ENCODE assay signal across 2 cellular contexts in the genomic region with DNA sequence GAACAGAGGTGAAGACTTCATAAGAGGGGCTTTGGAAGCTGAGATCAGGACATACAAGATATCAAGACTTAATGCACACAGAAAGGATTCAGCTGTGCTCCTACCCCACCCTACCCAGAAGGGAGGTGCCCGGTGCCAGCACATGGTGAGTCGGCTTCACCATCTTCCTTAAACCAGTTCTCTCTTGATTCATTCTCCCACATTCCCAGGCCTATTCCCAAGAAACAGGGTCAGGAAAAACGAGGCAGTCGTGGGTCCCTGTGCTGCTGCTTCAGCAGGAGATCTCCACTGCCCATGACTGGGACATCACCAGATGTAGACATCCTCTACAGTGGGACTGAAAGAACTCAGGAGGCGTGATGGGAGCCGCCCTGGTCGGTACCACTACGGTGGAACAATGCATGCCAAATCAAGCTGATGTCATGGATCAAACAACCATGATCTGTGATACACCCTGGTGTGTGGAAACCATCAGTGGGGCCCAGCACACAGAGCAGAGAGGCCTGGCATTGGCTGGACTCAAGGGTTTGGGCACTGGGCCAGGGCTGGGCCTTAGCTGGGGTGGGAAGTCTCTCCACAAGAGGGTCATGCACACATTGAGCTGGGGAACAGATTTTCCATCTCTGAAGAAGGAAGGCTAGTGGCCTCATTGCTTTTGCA.
A peak's percentile ranks its signal among the peaks of the same experiment; 100 is the strongest.
TF ChIP-seq lines count a peak whose summit lies in the region.

No MANE protein-coding gene starts in this region.

TF ChIP-seq in HEK293, 187 proteins besides CTCF, POLR2A, EP300 and RAD21 (continued from another document):
- peak; percentile 36; the same call in 1 of the 2 replicates for TF ChIP-seq PRDM10 (tag by site-specific recombination; IDR thresholded peaks at IDR 0.05)
- peak; percentile 92 for TF ChIP-seq ZFP69B (tag by site-specific recombination; IDR thresholded peaks at IDR 0.05)
- no peak for TF ChIP-seq ZNF366 (tag by site-specific recombination; conservative IDR thresholded peaks at IDR 0.05)
TF ChIP-seq in HEK293: peak in this region for 4.

TF ChIP-seq in WTC11, 78 proteins besides CTCF, POLR2A, EP300 and RAD21 (continued from another document):
- TF ChIP-seq, protein P1, sequence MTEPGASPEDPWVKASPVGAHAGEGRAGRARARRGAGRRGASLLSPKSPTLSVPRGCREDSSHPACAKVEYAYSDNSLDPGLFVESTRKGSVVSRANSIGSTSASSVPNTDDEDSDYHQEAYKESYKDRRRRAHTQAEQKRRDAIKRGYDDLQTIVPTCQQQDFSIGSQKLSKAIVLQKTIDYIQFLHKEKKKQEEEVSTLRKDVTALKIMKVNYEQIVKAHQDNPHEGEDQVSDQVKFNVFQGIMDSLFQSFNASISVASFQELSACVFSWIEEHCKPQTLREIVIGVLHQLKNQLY (CRISPR knock-in tag; IDR thresholded peaks at IDR 0.05) = no peak
- TF ChIP-seq NFE2L1 (CRISPR knock-in tag; IDR thresholded peaks at IDR 0.05) (no peak), ERG (CRISPR knock-in tag; IDR thresholded peaks at IDR 0.05) (no peak), MYBL2 (CRISPR knock-in tag; IDR thresholded peaks at IDR 0.05) (no peak)
